Comparison of ENCODE assay signal across 1 cellular context in the genomic region with DNA sequence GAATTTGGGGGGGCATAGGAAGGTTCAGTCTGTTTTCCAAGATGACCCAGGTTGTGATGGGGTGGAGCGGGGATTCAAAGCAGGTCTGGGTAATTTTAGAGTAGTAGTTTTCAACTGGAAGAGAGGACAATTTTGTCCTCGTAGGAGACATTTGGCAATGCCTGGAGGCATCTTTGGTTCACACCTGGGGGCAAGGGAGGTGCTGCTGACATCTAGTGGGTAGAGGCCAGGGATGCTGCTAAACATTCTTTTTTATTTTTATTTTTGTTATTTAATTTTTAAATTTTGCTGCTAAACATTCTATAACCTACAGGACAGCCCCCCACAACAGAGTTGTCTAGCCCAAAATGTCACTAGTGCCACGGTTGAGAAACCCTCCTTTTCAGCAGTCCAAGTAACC.
TF ChIP-seq lines count a peak whose summit lies in the region.

No MANE protein-coding gene starts in this region.

TF ChIP-seq in HCT116, 20 proteins besides CTCF, POLR2A, EP300 and RAD21 (continued from another document):
- TF ChIP-seq, protein P1, sequence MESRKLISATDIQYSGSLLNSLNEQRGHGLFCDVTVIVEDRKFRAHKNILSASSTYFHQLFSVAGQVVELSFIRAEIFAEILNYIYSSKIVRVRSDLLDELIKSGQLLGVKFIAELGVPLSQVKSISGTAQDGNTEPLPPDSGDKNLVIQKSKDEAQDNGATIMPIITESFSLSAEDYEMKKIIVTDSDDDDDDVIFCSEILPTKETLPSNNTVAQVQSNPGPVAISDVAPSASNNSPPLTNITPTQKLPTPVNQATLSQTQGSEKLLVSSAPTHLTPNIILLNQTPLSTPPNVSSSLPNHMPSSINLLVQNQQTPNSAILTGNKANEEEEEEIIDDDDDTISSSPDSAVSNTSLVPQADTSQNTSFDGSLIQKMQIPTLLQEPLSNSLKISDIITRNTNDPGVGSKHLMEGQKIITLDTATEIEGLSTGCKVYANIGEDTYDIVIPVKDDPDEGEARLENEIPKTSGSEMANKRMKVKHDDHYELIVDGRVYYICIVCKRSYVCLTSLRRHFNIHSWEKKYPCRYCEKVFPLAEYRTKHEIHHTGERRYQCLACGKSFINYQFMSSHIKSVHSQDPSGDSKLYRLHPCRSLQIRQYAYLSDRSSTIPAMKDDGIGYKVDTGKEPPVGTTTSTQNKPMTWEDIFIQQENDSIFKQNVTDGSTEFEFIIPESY (IDR thresholded peaks at IDR 0.05; ENCODE audit: extremely low read depth, insufficient replicate concordance, low read length), result no peak
- no peak for TF ChIP-seq EGR1 (IDR thresholded peaks at IDR 0.05; ENCODE audit: low read depth)
- TF ChIP-seq EZH2phosphoT487 (IDR thresholded peaks at IDR 0.05; ENCODE audit: borderline replicate concordance), result no peak
- no peak for TF ChIP-seq SRF (IDR thresholded peaks at IDR 0.05; ENCODE audit: low read depth)
- no peak for TF ChIP-seq CBX3 (IDR thresholded peaks at IDR 0.05; ENCODE audit: low read depth)
- TF ChIP-seq SIN3A (IDR thresholded peaks at IDR 0.05; ENCODE audit: low read depth), result no peak
- TF ChIP-seq TCF7L2 (IDR thresholded peaks at IDR 0.05; ENCODE audit: borderline replicate concordance, extremely low read depth, insufficient read depth, insufficient read length), result no peak
- TF ChIP-seq ZNF274 (IDR thresholded peaks at IDR 0.05; ENCODE audit: low read depth, low read length), result no peak
